10 cellular contexts compared by ENCODE assay signal in genomic region chr18:44909191-44909719, GRCh38.
DNase-seq lines count a peak whose midpoint lies in the region; ATAC-seq and TF ChIP-seq lines count a peak whose summit lies in the region.
"Had no signal": no experiment of that assay in that cellular context is flagged by ENCODE, and none has a peak within 500 bp of the region (broad histone marks: within the 10 kb centered on the region; RNA-seq: fewer than 3 reads in every experiment).

No MANE protein-coding gene starts in this region.

- peak; percentile 10 for DNase-seq in brain pericyte (ENCODE audit: low read depth, low spot score)
- no peak for DNase-seq in D341Med (ENCODE audit: low spot score)
- no peak for DNase-seq in HK-2 (ENCODE audit: unreplicated experiment)
- DNase-seq in left ventricle myocardium inferior = no peak
- DNase-seq in activated CD4-positive, alpha-beta memory T cell treated with anti-CD3 and anti-CD28 coated beads, Interleukin-2, amount 10 ng/mL, durations not matched to agents 7 days and 5 days = no peak
- DNase-seq: NCI-H774, pancreas had no signal

- H3K36me3 Mint-ChIP-seq in activated CD4-positive, alpha-beta memory T cell treated with anti-CD3 and anti-CD28 coated beads, Interleukin-2, amount 10 ng/mL, durations not matched to agents 7 days and 5 days (ENCODE audit: low read depth) = peaks cover 5% of the 10 kb centered on the region

- intact Hi-C loops in left ventricle myocardium inferior (cut with micrococcal nuclease) = no loop called here

- CTCF ChIA-PET in activated CD4-positive, alpha-beta memory T cell treated with anti-CD3 and anti-CD28 coated beads, Interleukin-2, amount 10 ng/mL, durations not matched to agents 7 days and 5 days (lab: Charles Lee) = no interaction called here

- POLR2A ChIA-PET in activated CD4-positive, alpha-beta memory T cell treated with anti-CD3 and anti-CD28 coated beads, Interleukin-2, amount 10 ng/mL, durations not matched to agents 7 days and 5 days (lab: Charles Lee) = no interaction called here

- peaks cover 9% of the 10 kb centered on the region for H3K27me3 ChIP-seq in left ventricle myocardium inferior (ENCODE audit: low read depth)
- H3K27me3 ChIP-seq: pancreas had no signal

- no peak for TF ChIP-seq CTCF in left ventricle myocardium inferior (IDR thresholded peaks at IDR 0.05; ENCODE audit: borderline replicate concordance)

- H3K4me3 ChIP-seq in left ventricle myocardium inferior = no peak overlapping the region
- H3K4me3 ChIP-seq: pancreas had no signal

- no peak overlapping the region for H3K27ac ChIP-seq in left ventricle myocardium inferior (replicated peaks)
- H3K27ac ChIP-seq: pancreas had no signal

- H3K4me3 Mint-ChIP-seq in activated CD4-positive, alpha-beta memory T cell treated with anti-CD3 and anti-CD28 coated beads, Interleukin-2, amount 10 ng/mL, durations not matched to agents 7 days and 5 days = no peak overlapping the region

- H3K9me3 Mint-ChIP-seq in activated CD4-positive, alpha-beta memory T cell treated with anti-CD3 and anti-CD28 coated beads, Interleukin-2, amount 10 ng/mL, durations not matched to agents 7 days and 5 days = peaks cover 2% of the 10 kb centered on the region

- H3K9me3 ChIP-seq in left ventricle myocardium inferior (replicated peaks) = no peaks in the 10 kb centered on the region
- H3K9me3 ChIP-seq: pancreas had no signal

- H3K36me3 ChIP-seq in left ventricle myocardium inferior = no peaks in the 10 kb centered on the region
- H3K36me3 ChIP-seq: pancreas had no signal

- H3K4me1 Mint-ChIP-seq in activated CD4-positive, alpha-beta memory T cell treated with anti-CD3 and anti-CD28 coated beads, Interleukin-2, amount 10 ng/mL, durations not matched to agents 7 days and 5 days = peaks cover 19% of the 10 kb centered on the region

- H3K27me3 Mint-ChIP-seq in activated CD4-positive, alpha-beta memory T cell treated with anti-CD3 and anti-CD28 coated beads, Interleukin-2, amount 10 ng/mL, durations not matched to agents 7 days and 5 days = peaks cover 24% of the 10 kb centered on the region

- ATAC-seq in GM18499 (IDR thresholded peaks at IDR 0.05; ENCODE audit: insufficient read depth, unreplicated experiment) = peak; percentile 88
- ATAC-seq in GM19468 (IDR thresholded peaks at IDR 0.05; ENCODE audit: extremely low read depth, unreplicated experiment) = peak; percentile 72
- ATAC-seq in HG03159 (IDR thresholded peaks at IDR 0.05; ENCODE audit: unreplicated experiment) = peak; percentile 75
- ATAC-seq: pancreas had no signal

- no peak overlapping the region for H3K27ac Mint-ChIP-seq in activated CD4-positive, alpha-beta memory T cell treated with anti-CD3 and anti-CD28 coated beads, Interleukin-2, amount 10 ng/mL, durations not matched to agents 7 days and 5 days

- peaks cover 11% of the 10 kb centered on the region for H3K4me1 ChIP-seq in left ventricle myocardium inferior
